ENCODE assay signal across 38 cellular contexts in the genomic region with DNA sequence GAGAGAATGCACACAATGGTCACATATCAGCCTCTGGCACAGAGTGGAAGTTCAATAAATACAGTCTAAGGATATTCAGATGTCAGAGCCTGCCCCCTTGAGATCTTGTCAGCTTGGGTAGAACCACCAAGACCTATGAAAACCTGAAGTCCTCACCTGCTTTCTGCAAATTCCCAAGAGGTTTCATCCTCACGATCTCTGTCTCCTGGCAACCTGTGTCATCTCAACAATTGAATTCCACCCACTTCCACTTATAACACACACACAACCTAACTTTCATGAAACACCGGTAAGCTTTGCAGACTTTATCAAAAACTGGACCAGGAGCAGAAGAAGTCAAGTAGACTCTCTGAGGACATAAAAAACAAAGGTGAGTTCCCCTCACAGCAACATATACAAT.
"Had no signal": no experiment of that assay in that cellular context is flagged by ENCODE, and none has a peak within 500 bp of the region (broad histone marks: within the 10 kb centered on the region; RNA-seq: fewer than 3 reads in every experiment).

No MANE protein-coding gene starts in this region.

- H3K27ac ChIP-seq: adrenal gland, ascending aorta, body of pancreas, brain microvascular endothelial cell, breast epithelium, cardiac muscle cell had no signal

- H3K4me1 Mint-ChIP-seq: activated naive CD4-positive, alpha-beta T cell treated with anti-CD3 and anti-CD28 coated beads, Interleukin-2, amount 10 ng/mL, durations not matched to agents 7 days and 5 days; activated naive CD4-positive, alpha-beta T cell treated with anti-CD3 and anti-CD28 coated beads, Interleukin-2, amount 50 U/mL, for 24 hours; activated naive CD8-positive, alpha-beta T cell treated with anti-CD3 and anti-CD28 coated beads for 36 hours; activated naive CD8-positive, alpha-beta T cell treated with anti-CD3 and anti-CD28 coated beads, Interleukin-2, amount 10 ng/mL, durations not matched to agents 7 days and 5 days; activated naive CD8-positive, alpha-beta T cell treated with anti-CD3 and anti-CD28 coated beads, Interleukin-2, amount 50 U/mL, for 24 hours; activated T-helper 17 cell treated with anti-CD3 and anti-CD28 coated beads, Interleukin-2, amount 50 U/mL, for 72 hours; brain; central memory CD8-positive, alpha-beta T cell had no signal

- H3K4me3 ChIP-seq: adrenal gland, ascending aorta, body of pancreas, breast epithelium, cardiac muscle cell had no signal

- H3K4me1 ChIP-seq: adrenal gland, ascending aorta, body of pancreas, breast epithelium had no signal

- H3K9me3 ChIP-seq: adrenal gland, ascending aorta, body of pancreas, breast epithelium had no signal

- H3K36me3 ChIP-seq: adrenal gland, ascending aorta, brain microvascular endothelial cell, breast epithelium, cardiac muscle cell had no signal

- H3K4me3 Mint-ChIP-seq: activated naive CD4-positive, alpha-beta T cell treated with anti-CD3 and anti-CD28 coated beads for 36 hours; activated naive CD4-positive, alpha-beta T cell treated with anti-CD3 and anti-CD28 coated beads, Interleukin-2, amount 10 ng/mL, durations not matched to agents 7 days and 5 days; activated naive CD4-positive, alpha-beta T cell treated with anti-CD3 and anti-CD28 coated beads, Interleukin-2, amount 50 U/mL, for 24 hours; activated naive CD8-positive, alpha-beta T cell; activated naive CD8-positive, alpha-beta T cell treated with anti-CD3 and anti-CD28 coated beads for 36 hours; activated naive CD8-positive, alpha-beta T cell treated with anti-CD3 and anti-CD28 coated beads, Interleukin-2, amount 10 ng/mL, durations not matched to agents 7 days and 5 days; activated naive CD8-positive, alpha-beta T cell treated with anti-CD3 and anti-CD28 coated beads, Interleukin-2, amount 50 U/mL, for 24 hours; activated T-cell treated with anti-CD3 and anti-CD28 coated beads, Interleukin-2, amount 50 U/mL, for 24 hours; activated T-cell treated with anti-CD3 and anti-CD28 coated beads, Interleukin-2, amount 50 U/mL, for 4 hours; activated T-cell treated with anti-CD3 and anti-CD28 coated beads, Interleukin-2, amount 50 U/mL, for 72 hours; activated T-helper 1 cell treated with anti-CD3 and anti-CD28 coated beads, Interleukin-12 subunit alpha, Interleukin-12 subunit beta, Interleukin-2, Interleukin-4 antibody, amounts not matched to agents 30 ng/mL and 10 ng/mL and 1 ng/mL, durations not matched to agents 14 hours and 24 hours and 36 hours; activated T-helper 17 cell treated with anti-CD3 and anti-CD28 coated beads, Interleukin-2, amount 50 U/mL, for 72 hours; brain; central memory CD8-positive, alpha-beta T cell had no signal

- FAIRE-seq: bronchial epithelial cell had no signal

- H3K9me3 Mint-ChIP-seq: activated naive CD4-positive, alpha-beta T cell treated with anti-CD3 and anti-CD28 coated beads for 36 hours; activated T-cell treated with anti-CD3 and anti-CD28 coated beads, Interleukin-2, amount 50 U/mL, for 24 hours; activated T-cell treated with anti-CD3 and anti-CD28 coated beads, Interleukin-2, amount 50 U/mL, for 4 hours; activated T-helper 17 cell treated with anti-CD3 and anti-CD28 coated beads, Interleukin-2, amount 50 U/mL, for 72 hours; central memory CD8-positive, alpha-beta T cell had no signal

- H3K27me3 Mint-ChIP-seq: activated naive CD4-positive, alpha-beta T cell treated with anti-CD3 and anti-CD28 coated beads, Interleukin-2, amount 10 ng/mL, durations not matched to agents 7 days and 5 days; activated naive CD8-positive, alpha-beta T cell treated with anti-CD3 and anti-CD28 coated beads for 36 hours; activated naive CD8-positive, alpha-beta T cell treated with anti-CD3 and anti-CD28 coated beads, Interleukin-2, amount 50 U/mL, for 24 hours; activated T-cell treated with anti-CD3 and anti-CD28 coated beads, Interleukin-2, amount 50 U/mL, for 24 hours had no signal

- H3K27ac Mint-ChIP-seq: activated naive CD4-positive, alpha-beta T cell treated with anti-CD3 and anti-CD28 coated beads for 36 hours; activated naive CD4-positive, alpha-beta T cell treated with anti-CD3 and anti-CD28 coated beads, Interleukin-2, amount 10 ng/mL, durations not matched to agents 7 days and 5 days; activated naive CD4-positive, alpha-beta T cell treated with anti-CD3 and anti-CD28 coated beads, Interleukin-2, amount 50 U/mL, for 24 hours; activated naive CD4-positive, alpha-beta T cell treated with anti-CD3 and anti-CD28 coated beads, Interleukin-2, amount 50 U/mL, for 72 hours; activated naive CD8-positive, alpha-beta T cell; activated naive CD8-positive, alpha-beta T cell treated with anti-CD3 and anti-CD28 coated beads for 36 hours; activated naive CD8-positive, alpha-beta T cell treated with anti-CD3 and anti-CD28 coated beads, Interleukin-2, amount 10 ng/mL, durations not matched to agents 7 days and 5 days; activated naive CD8-positive, alpha-beta T cell treated with anti-CD3 and anti-CD28 coated beads, Interleukin-2, amount 50 U/mL, for 24 hours; activated T-cell treated with anti-CD3 and anti-CD28 coated beads, Interleukin-2, amount 50 U/mL, for 24 hours; activated T-cell treated with anti-CD3 and anti-CD28 coated beads, Interleukin-2, amount 50 U/mL, for 72 hours; activated T-helper 1 cell treated with anti-CD3 and anti-CD28 coated beads, Interleukin-12 subunit alpha, Interleukin-12 subunit beta, Interleukin-2, Interleukin-4 antibody, amounts not matched to agents 30 ng/mL and 10 ng/mL and 1 ng/mL, durations not matched to agents 14 hours and 24 hours and 36 hours; activated T-helper 17 cell treated with anti-CD3 and anti-CD28 coated beads, Interleukin-2, amount 50 U/mL, for 72 hours; activated T-helper 2 cell treated with anti-CD3 and anti-CD28 coated beads, Interferon-gamma antibody, Interleukin-2, Interleukin-4, amounts not matched to agents 10 μg/mL and 5 μg/mL and 100 μg/mL, durations not matched to agents 14 hours and 24 hours and 36 hours; brain had no signal

- H3K27me3 ChIP-seq: adrenal gland, ascending aorta, body of pancreas, brain microvascular endothelial cell, breast epithelium, cardiac muscle cell had no signal

- H3K36me3 Mint-ChIP-seq: activated naive CD4-positive, alpha-beta T cell treated with anti-CD3 and anti-CD28 coated beads, Interleukin-2, amount 10 ng/mL, durations not matched to agents 7 days and 5 days; activated naive CD4-positive, alpha-beta T cell treated with anti-CD3 and anti-CD28 coated beads, Interleukin-2, amount 50 U/mL, for 24 hours; activated naive CD8-positive, alpha-beta T cell treated with anti-CD3 and anti-CD28 coated beads, Interleukin-2, amount 10 ng/mL, durations not matched to agents 7 days and 5 days; brain had no signal

- DNase-seq: activated effector memory CD4-positive, alpha-beta T cell treated with anti-CD3 and anti-CD28 coated beads, Interleukin-2, amount 50 U/mL, for 16 hours; activated effector memory CD4-positive, alpha-beta T cell treated with Interleukin-2 at 50 U/mL for 16 hours; activated gamma-delta T cell; activated gamma-delta T cell treated with Interleukin-2 at 50 U/mL for 16 hours; activated naive CD4-positive, alpha-beta T cell; activated naive CD4-positive, alpha-beta T cell treated with anti-CD3 and anti-CD28 coated beads for 36 hours; activated naive CD4-positive, alpha-beta T cell treated with anti-CD3 and anti-CD28 coated beads, Interleukin-2, amount 10 ng/mL, durations not matched to agents 7 days and 5 days; activated naive CD4-positive, alpha-beta T cell treated with anti-CD3 and anti-CD28 coated beads, Interleukin-2, amount 50 U/mL, for 16 hours; activated naive CD4-positive, alpha-beta T cell treated with Interleukin-2 at 50 U/mL for 16 hours; activated naive CD8-positive, alpha-beta T cell treated with anti-CD3 and anti-CD28 coated beads for 36 hours; activated naive CD8-positive, alpha-beta T cell treated with anti-CD3 and anti-CD28 coated beads, Interleukin-2, amount 10 ng/mL, durations not matched to agents 7 days and 5 days; activated naive CD8-positive, alpha-beta T cell treated with anti-CD3 and anti-CD28 coated beads, Interleukin-2, amount 50 U/mL, for 24 hours; activated T-cell treated with anti-CD3 and anti-CD28 coated beads, Interleukin-2, amount 50 U/mL, for 1 hour; activated T-cell treated with anti-CD3 and anti-CD28 coated beads, Interleukin-2, amount 50 U/mL, for 24 hours; activated T-cell treated with anti-CD3 and anti-CD28 coated beads, Interleukin-2, amount 50 U/mL, for 4 hours; activated T-cell treated with anti-CD3 and anti-CD28 coated beads, Interleukin-2, amount 50 U/mL, for 48 hours; activated T-cell treated with anti-CD3 and anti-CD28 coated beads, Interleukin-2, amount 50 U/mL, for 72 hours; adrenal gland; amniotic stem cell; amygdala; anterior cingulate cortex; aorta; body of pancreas; brain microvascular endothelial cell; central memory CD4-positive, alpha-beta T cell; cerebellar nuclear complex had no signal
